ENCODE assay signal across 30 cellular contexts in genomic region chr6:162777091-162777490, GRCh38. TPM values are rescaled to one million over a fixed set of nuclear protein-coding genes. Genes with fewer than 3 reads are reported as not detected.
"Had no signal": no experiment of that assay in that cellular context is flagged by ENCODE, and none has a peak within 500 bp of the region (broad histone marks: within the 10 kb centered on the region; RNA-seq: fewer than 3 reads in every experiment).

No MANE protein-coding gene starts in this region.

- DNase-seq: activated B cell treated with CpG ODN at 0.5 μM for 24 hours; activated CD4-positive, alpha-beta T cell treated with anti-CD3 and anti-CD28 coated beads for 48 hours; activated CD4-positive, alpha-beta T cell treated with anti-CD3 and anti-CD28 coated beads, Interleukin-2, amount 50 U/mL, for 1 hour; activated CD4-positive, alpha-beta T cell treated with anti-CD3 and anti-CD28 coated beads, Interleukin-2, amount 50 U/mL, for 48 hours; activated CD8-positive, alpha-beta memory T cell treated with anti-CD3 and anti-CD28 coated beads for 24 hours; activated CD8-positive, alpha-beta T cell treated with anti-CD3 and anti-CD28 coated beads for 36 hours; activated effector memory CD4-positive, alpha-beta T cell treated with Interleukin-2 at 50 U/mL for 16 hours; activated gamma-delta T cell treated with Interleukin-2 at 50 U/mL for 16 hours; activated naive CD4-positive, alpha-beta T cell treated with anti-CD3 and anti-CD28 coated beads, Interleukin-2, amount 50 U/mL, for 16 hours; activated naive CD4-positive, alpha-beta T cell treated with Interleukin-2 at 50 U/mL for 16 hours; activated T-cell treated with anti-CD3 and anti-CD28 coated beads, Interleukin-2, amount 50 U/mL, for 4 hours; amniotic stem cell; anterior cingulate cortex; body of pancreas; central memory CD4-positive, alpha-beta T cell; cerebellar nuclear complex; colonic mucosa; effector CD8-positive, alpha-beta T cell; erythroblast; foreskin keratinocyte; gastrocnemius medialis; T-helper 1 cell; T-helper 17 cell; T1000; WERI-Rb-1 had no signal

- H3K4me3 ChIP-seq: body of pancreas, colonic mucosa, esophagus muscularis mucosa, gastrocnemius medialis had no signal

- H3K4me1 Mint-ChIP-seq: activated B cell treated with CpG ODN at 0.5 μM for 24 hours; activated T-helper 17 cell treated with anti-CD3 and anti-CD28 coated beads, Interleukin-2, amount 50 U/mL, for 72 hours; T-helper 17 cell had no signal

- H3K4me3 Mint-ChIP-seq: activated B cell treated with CpG ODN at 0.5 μM for 24 hours; activated CD8-positive, alpha-beta T cell treated with anti-CD3 and anti-CD28 coated beads for 36 hours; activated naive CD8-positive, alpha-beta T cell; activated T-cell treated with anti-CD3 and anti-CD28 coated beads, Interleukin-2, amount 50 U/mL, for 4 hours; activated T-helper 17 cell treated with anti-CD3 and anti-CD28 coated beads, Interleukin-2, amount 50 U/mL, for 72 hours; T-helper 17 cell; T-helper 2 cell treated with Interferon-gamma antibody and Interleukin-4, amounts not matched to agents 5 μg/mL and 100 μg/mL, for 36 hours had no signal

- H3K36me3 ChIP-seq: colonic mucosa, esophagus muscularis mucosa, gastrocnemius medialis, WERI-Rb-1 had no signal

- H3K27me3 ChIP-seq: body of pancreas, colonic mucosa, esophagus muscularis mucosa, foreskin keratinocyte, gastrocnemius medialis had no signal

- H3K4me1 ChIP-seq: body of pancreas, colonic mucosa, esophagus muscularis mucosa, foreskin keratinocyte, gastrocnemius medialis had no signal

- H3K27me3 Mint-ChIP-seq: activated B cell treated with CpG ODN at 0.5 μM for 24 hours; activated CD8-positive, alpha-beta T cell treated with anti-CD3 and anti-CD28 coated beads for 36 hours; activated naive CD8-positive, alpha-beta T cell; T-helper 17 cell had no signal

- H3K27ac Mint-ChIP-seq: activated B cell treated with CpG ODN at 0.5 μM for 24 hours; activated CD8-positive, alpha-beta T cell treated with anti-CD3 and anti-CD28 coated beads for 36 hours; activated naive CD8-positive, alpha-beta T cell; activated T-helper 17 cell treated with anti-CD3 and anti-CD28 coated beads, Interleukin-2, amount 50 U/mL, for 72 hours; T-helper 17 cell; T-helper 2 cell treated with Interferon-gamma antibody and Interleukin-4, amounts not matched to agents 5 μg/mL and 100 μg/mL, for 36 hours had no signal

- H3K27ac ChIP-seq: body of pancreas, colonic mucosa, esophagus muscularis mucosa, foreskin keratinocyte, gastrocnemius medialis, WERI-Rb-1 had no signal

- H3K9me3 ChIP-seq: body of pancreas, colonic mucosa had no signal

- H3K9me3 Mint-ChIP-seq: T-helper 2 cell treated with Interferon-gamma antibody and Interleukin-4, amounts not matched to agents 5 μg/mL and 100 μg/mL, for 36 hours had no signal

- ATAC-seq: activated CD4-positive, CD25-positive, alpha-beta regulatory T cell treated with anti-CD3 and anti-CD28 coated beads, Interleukin-2, amount 50 U/mL, for 24 hours; activated CD8-positive, alpha-beta T cell treated with anti-CD3 and anti-CD28 coated beads for 36 hours; activated T-cell treated with anti-CD3 and anti-CD28 coated beads, Interleukin-2, amount 50 U/mL, for 4 hours; activated T-helper 17 cell treated with anti-CD3 and anti-CD28 coated beads, Interleukin-2, amount 50 U/mL, for 72 hours; body of pancreas; foreskin keratinocyte; gastrocnemius medialis; T-helper 17 cell had no signal

RNA-seq across cellular contexts. Expression of gene PACRG, which starts 49.3 kb away (rescaled TPM):
- total RNA-seq: activated B cell treated with CpG ODN at 0.5 μM for 24 hours; activated CD8-positive, alpha-beta T cell treated with anti-CD3 and anti-CD28 coated beads for 36 hours; activated T-cell treated with anti-CD3 and anti-CD28 coated beads, Interleukin-2, amount 50 U/mL, for 4 hours; activated T-helper 17 cell treated with anti-CD3 and anti-CD28 coated beads, Interleukin-2, amount 50 U/mL, for 72 hours; foreskin keratinocyte had no signal
- polyA plus RNA-seq: foreskin keratinocyte had no signal
